In the genomic region with DNA sequence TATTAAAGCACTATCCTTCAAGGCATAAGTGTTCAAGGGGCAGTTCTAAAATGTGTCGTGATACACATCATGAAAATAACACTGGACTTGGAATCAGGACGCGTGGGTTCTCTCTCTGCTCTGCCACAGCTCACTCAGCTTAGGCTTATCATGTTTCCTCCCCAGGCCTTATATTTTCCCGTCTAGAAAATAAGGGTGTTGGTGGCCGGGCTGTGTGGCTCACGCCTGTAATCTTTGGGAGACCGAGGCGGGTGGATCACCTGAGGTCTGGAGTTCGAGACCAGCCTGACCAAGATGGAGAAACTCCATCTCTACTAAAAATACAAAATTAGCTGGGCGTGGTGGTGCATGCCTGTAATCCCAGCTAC, we compare ENCODE assay signal across 1 cellular context.
TF ChIP-seq lines count a peak whose summit lies in the region.

No MANE protein-coding gene starts in this region.

TF ChIP-seq in WTC11, 78 proteins besides CTCF, POLR2A, EP300 and RAD21 (continued from another document):
- TF ChIP-seq AR (CRISPR knock-in tag; IDR thresholded peaks at IDR 0.05) (no peak), GTF2I (CRISPR knock-in tag; conservative IDR thresholded peaks at IDR 0.05) (no peak)
- TF ChIP-seq, protein P1, sequence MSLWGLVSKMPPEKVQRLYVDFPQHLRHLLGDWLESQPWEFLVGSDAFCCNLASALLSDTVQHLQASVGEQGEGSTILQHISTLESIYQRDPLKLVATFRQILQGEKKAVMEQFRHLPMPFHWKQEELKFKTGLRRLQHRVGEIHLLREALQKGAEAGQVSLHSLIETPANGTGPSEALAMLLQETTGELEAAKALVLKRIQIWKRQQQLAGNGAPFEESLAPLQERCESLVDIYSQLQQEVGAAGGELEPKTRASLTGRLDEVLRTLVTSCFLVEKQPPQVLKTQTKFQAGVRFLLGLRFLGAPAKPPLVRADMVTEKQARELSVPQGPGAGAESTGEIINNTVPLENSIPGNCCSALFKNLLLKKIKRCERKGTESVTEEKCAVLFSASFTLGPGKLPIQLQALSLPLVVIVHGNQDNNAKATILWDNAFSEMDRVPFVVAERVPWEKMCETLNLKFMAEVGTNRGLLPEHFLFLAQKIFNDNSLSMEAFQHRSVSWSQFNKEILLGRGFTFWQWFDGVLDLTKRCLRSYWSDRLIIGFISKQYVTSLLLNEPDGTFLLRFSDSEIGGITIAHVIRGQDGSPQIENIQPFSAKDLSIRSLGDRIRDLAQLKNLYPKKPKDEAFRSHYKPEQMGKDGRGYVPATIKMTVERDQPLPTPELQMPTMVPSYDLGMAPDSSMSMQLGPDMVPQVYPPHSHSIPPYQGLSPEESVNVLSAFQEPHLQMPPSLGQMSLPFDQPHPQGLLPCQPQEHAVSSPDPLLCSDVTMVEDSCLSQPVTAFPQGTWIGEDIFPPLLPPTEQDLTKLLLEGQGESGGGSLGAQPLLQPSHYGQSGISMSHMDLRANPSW (CRISPR knock-in tag; conservative IDR thresholded peaks at IDR 0.05; ENCODE audit: low read depth), result no peak
